Comparison of ENCODE assay signal across 1 cellular context in genomic region chr5:54852007-54852406, GRCh38.
TF ChIP-seq lines count a peak whose summit lies in the region.

No MANE protein-coding gene starts in this region.

TF ChIP-seq in GM12878, 131 proteins besides CTCF, POLR2A, EP300 and RAD21:
- TF ChIP-seq IKZF1 (conservative IDR thresholded peaks at IDR 0.05) (no peak), PKNOX1 (IDR thresholded peaks at IDR 0.05) (0 out of 2 replicates have a peak, but pooled peaks have one; percentile 11)
